ENCODE assay signal across 8 cellular contexts in genomic region chr15:68154923-68155559, GRCh38. TPM values are rescaled to one million over a fixed set of nuclear protein-coding genes. Genes with fewer than 3 reads are reported as not detected.
DNase-seq lines count a peak whose midpoint lies in the region; ATAC-seq and FAIRE-seq lines count a peak whose summit lies in the region.

No MANE protein-coding gene starts in this region.

- DNase-seq in ELF-1 (ENCODE audit: low read depth, low spot score) (peak; percentile 25), NCI-H1694 treated with DMSO at 0.1 percent for 48 hours (lab: John Stamatoyannopoulos, UW) (peak; percentile 65), Right ventricle myocardium superior (no peak), putamen (ENCODE audit: low spot score) (peak; percentile 34)
- DNase-seq in activated CD4-positive, alpha-beta T cell treated with anti-CD3 and anti-CD28 coated beads, Interleukin-2, amount 50 U/mL, for 48 hours: peak; percentile 7 to 10

- FAIRE-seq in A204.1 (lab: Jason Lieb, UNC): peak; percentile 94

- intact Hi-C loops in Right ventricle myocardium superior (cut with DNase I): loop anchor here (2.0 to 10.0 kb wide), 2 partner anchors 100 to 292 kb away; partner anchors contain the start of gene PIAS1

- ATAC-seq in Right ventricle myocardium superior (ENCODE audit: poor library complexity) (peak; percentile 68), HG03095 (IDR thresholded peaks at IDR 0.05; ENCODE audit: unreplicated experiment) (no peak), GM19035 (IDR thresholded peaks at IDR 0.05; ENCODE audit: unreplicated experiment) (no peak)

RNA-seq across cellular contexts. Expression of gene CALML4, which starts 50.1 kb away (rescaled TPM):
- total RNA-seq in Right ventricle myocardium superior: 0.97 TPM
